ENCODE assay signal across 32 cellular contexts in genomic region chr2:85303780-85304531, GRCh38.
"Had no signal": no experiment of that assay in that cellular context is flagged by ENCODE, and none has a peak within 500 bp of the region (broad histone marks: within the 10 kb centered on the region; RNA-seq: fewer than 3 reads in every experiment).

No MANE protein-coding gene starts in this region.

- H3K4me1 ChIP-seq: breast epithelium, parathyroid adenoma had no signal

- H2AFZ ChIP-seq: parathyroid adenoma had no signal

- H3K27ac Mint-ChIP-seq: activated CD4-positive, alpha-beta memory T cell treated with anti-CD3 and anti-CD28 coated beads, Interleukin-2, amount 10 ng/mL, durations not matched to agents 7 days and 5 days; activated CD4-positive, alpha-beta T cell treated with anti-CD3 and anti-CD28 coated beads, Interleukin-2, amount 10 ng/mL, durations not matched to agents 24 days and 14 days; activated naive CD4-positive, alpha-beta T cell treated with anti-CD3 and anti-CD28 coated beads, Interleukin-2, amount 10 ng/mL, durations not matched to agents 7 days and 5 days; activated T-cell treated with anti-CD3 and anti-CD28 coated beads, Interleukin-2, amount 50 U/mL, for 24 hours; mesothelial cell of epicardium; stimulated activated naive CD8-positive, alpha-beta T cell treated with anti-CD3 and anti-CD28 coated beads, Interleukin-15, Interleukin-2, amounts not matched to agents 100 ng/mL and 50 ng/mL, for 24 hours; T-helper 1 cell treated with Interleukin-12 subunit alpha and Interleukin-12 subunit beta and Interleukin-4 antibody, amounts not matched to agents 30 μg/mL and 1 μg/mL, for 36 hours had no signal

- H3K4me1 Mint-ChIP-seq: mesothelial cell of epicardium had no signal

- H3K9ac ChIP-seq: parathyroid adenoma had no signal

- H3K27me3 ChIP-seq: breast epithelium, colonic mucosa, dorsolateral prefrontal cortex, gastrocnemius medialis had no signal

- ATAC-seq: gastrocnemius medialis; left cardiac atrium; right cardiac atrium; stimulated activated effector memory CD8-positive, alpha-beta T cell treated with anti-CD3 and anti-CD28 coated beads, Interleukin-12 subunit alpha, Interleukin-12 subunit beta, amount 100 ng/mL, for 72 hours had no signal

- DNase-seq: activated CD4-positive, alpha-beta memory T cell treated with anti-CD3 and anti-CD28 coated beads, Interleukin-2, amount 10 ng/mL, durations not matched to agents 7 days and 5 days; activated CD4-positive, alpha-beta T cell treated with anti-CD3 and anti-CD28 coated beads, Interleukin-2, amount 10 ng/mL, durations not matched to agents 24 days and 14 days; activated CD4-positive, CD25-positive, alpha-beta regulatory T cell treated with anti-CD3 and anti-CD28 coated beads, Interleukin-2, amount 50 U/mL, for 72 hours; activated CD8-positive, alpha-beta memory T cell treated with anti-CD3 and anti-CD28 coated beads, Interleukin-2, amount 50 U/mL, for 48 hours; activated gamma-delta T cell; activated naive CD4-positive, alpha-beta T cell treated with anti-CD3 and anti-CD28 coated beads, Interleukin-2, amount 10 ng/mL, durations not matched to agents 7 days and 5 days; activated T-cell treated with anti-CD3 and anti-CD28 coated beads, Interleukin-2, amount 50 U/mL, for 24 hours; amygdala; colonic mucosa; effector memory CD4-positive, alpha-beta T cell; erythroblast; gastrocnemius medialis; hippocampal formation; left cardiac atrium; mammary epithelial cell; naive B cell; occipital lobe; right cardiac atrium; stimulated activated CD4-positive, alpha-beta T cell treated with anti-CD3 and anti-CD28 coated beads, Interleukin-12 subunit alpha, Interleukin-12 subunit beta, amount 100 ng/mL, for 4 hours; stimulated activated CD4-positive, alpha-beta T cell treated with anti-CD3 and anti-CD28 coated beads, Interleukin-4, amount 100 ng/mL, for 1 hour; T-helper 9 cell; trophoblast cell had no signal

- H3K4me3 ChIP-seq: breast epithelium, colonic mucosa, dorsolateral prefrontal cortex, gastrocnemius medialis, thoracic aorta had no signal

- H3K36me3 Mint-ChIP-seq: naive B cell had no signal

- H3K9me3 ChIP-seq: breast epithelium, colonic mucosa, gastrocnemius medialis, thoracic aorta had no signal

- H3K27ac ChIP-seq: breast epithelium, colonic mucosa, gastrocnemius medialis, parathyroid adenoma, thoracic aorta, WERI-Rb-1 had no signal

- H3K4me3 Mint-ChIP-seq: activated CD4-positive, alpha-beta memory T cell treated with anti-CD3 and anti-CD28 coated beads, Interleukin-2, amount 10 ng/mL, durations not matched to agents 7 days and 5 days; activated CD4-positive, alpha-beta T cell treated with anti-CD3 and anti-CD28 coated beads, Interleukin-2, amount 10 ng/mL, durations not matched to agents 24 days and 14 days; activated naive CD4-positive, alpha-beta T cell treated with anti-CD3 and anti-CD28 coated beads, Interleukin-2, amount 10 ng/mL, durations not matched to agents 7 days and 5 days; activated T-cell treated with anti-CD3 and anti-CD28 coated beads, Interleukin-2, amount 50 U/mL, for 24 hours; central memory CD8-positive, alpha-beta T cell; mesothelial cell of epicardium; stimulated activated effector memory CD8-positive, alpha-beta T cell treated with anti-CD3 and anti-CD28 coated beads, Interleukin-12 subunit alpha, Interleukin-12 subunit beta, amount 100 ng/mL, for 72 hours; stimulated activated naive CD8-positive, alpha-beta T cell treated with anti-CD3 and anti-CD28 coated beads, Interleukin-15, Interleukin-2, amounts not matched to agents 100 ng/mL and 50 ng/mL, for 24 hours; T-helper 1 cell treated with Interleukin-12 subunit alpha and Interleukin-12 subunit beta and Interleukin-4 antibody, amounts not matched to agents 30 μg/mL and 1 μg/mL, for 36 hours had no signal

- H3K9me3 Mint-ChIP-seq: activated CD4-positive, alpha-beta memory T cell treated with anti-CD3 and anti-CD28 coated beads, Interleukin-2, amount 10 ng/mL, durations not matched to agents 7 days and 5 days; activated CD4-positive, alpha-beta T cell treated with anti-CD3 and anti-CD28 coated beads, Interleukin-2, amount 10 ng/mL, durations not matched to agents 24 days and 14 days; activated naive CD4-positive, alpha-beta T cell treated with anti-CD3 and anti-CD28 coated beads, Interleukin-2, amount 10 ng/mL, durations not matched to agents 7 days and 5 days; activated T-cell treated with anti-CD3 and anti-CD28 coated beads, Interleukin-2, amount 50 U/mL, for 24 hours; central memory CD8-positive, alpha-beta T cell; mesothelial cell of epicardium; naive B cell; stimulated activated effector memory CD8-positive, alpha-beta T cell treated with anti-CD3 and anti-CD28 coated beads, Interleukin-12 subunit alpha, Interleukin-12 subunit beta, amount 100 ng/mL, for 72 hours; stimulated activated naive CD8-positive, alpha-beta T cell treated with anti-CD3 and anti-CD28 coated beads, Interleukin-15, Interleukin-2, amounts not matched to agents 100 ng/mL and 50 ng/mL, for 24 hours; T-helper 1 cell treated with Interleukin-12 subunit alpha and Interleukin-12 subunit beta and Interleukin-4 antibody, amounts not matched to agents 30 μg/mL and 1 μg/mL, for 36 hours had no signal

- H3K36me3 ChIP-seq: colonic mucosa had no signal
